1 cellular context compared by ENCODE assay signal in genomic region chr17:27106347-27106981, GRCh38.
A peak's percentile ranks its signal among the peaks of the same experiment; 100 is the strongest.
TF ChIP-seq lines count a peak whose summit lies in the region.

No MANE protein-coding gene starts in this region.

TF ChIP-seq in K562, 482 proteins besides CTCF, POLR2A, EP300 and RAD21 (continued from another document):
- TF ChIP-seq ID3 (CRISPR knock-in tag; IDR thresholded peaks at IDR 0.05) = no peak
- TF ChIP-seq ID3 (tag; IDR thresholded peaks at IDR 0.05) = no peak
- peak; percentile 69 for TF ChIP-seq ARID1B (IDR thresholded peaks at IDR 0.05)
- TF ChIP-seq TARDBP (IDR thresholded peaks at IDR 0.05) = no peak
- TF ChIP-seq RFX1 (IDR thresholded peaks at IDR 0.05) = peak; percentile 90
- 0 out of 2 replicates have a peak, but pooled peaks have one; percentile 26 for TF ChIP-seq MYC (IDR thresholded peaks at IDR 0.05; ENCODE audit: low read depth, low read length)
- no peak for TF ChIP-seq MYC (CRISPR knock-in tag; IDR thresholded peaks at IDR 0.05; ENCODE audit: borderline replicate concordance, low read depth)
- 0 out of 2 replicates have a peak, but pooled peaks have one; percentile 32 for TF ChIP-seq ZNF589 (CRISPR knock-in tag; IDR thresholded peaks at IDR 0.05; ENCODE audit: low read depth)
- 0 out of 2 replicates have a peak, but pooled peaks have one; percentile 40 for TF ChIP-seq ZNF584 (CRISPR knock-in tag; IDR thresholded peaks at IDR 0.05; ENCODE audit: low read depth)
- TF ChIP-seq DMBX1 (CRISPR knock-in tag; IDR thresholded peaks at IDR 0.05; ENCODE audit: borderline replicate concordance) = peak; percentile 25; the same call in 1 of the 2 replicates
